ENCODE assay signal across 17 cellular contexts in genomic region chr18:37346048-37346447, GRCh38.
"Had no signal": no experiment of that assay in that cellular context is flagged by ENCODE, and none has a peak within 500 bp of the region (broad histone marks: within the 10 kb centered on the region; RNA-seq: fewer than 3 reads in every experiment).

No MANE protein-coding gene starts in this region.

- H3K36me3 ChIP-seq: esophagus squamous epithelium, lower lobe of right lung, sigmoid colon, spleen, upper lobe of left lung had no signal

- H3K4me3 ChIP-seq: esophagus squamous epithelium, lower lobe of right lung, sigmoid colon, spleen, testis, upper lobe of left lung had no signal

- H3K27me3 ChIP-seq: testis, upper lobe of left lung had no signal

- H3K9me3 ChIP-seq: esophagus squamous epithelium, lower lobe of right lung, sigmoid colon, spleen, testis, upper lobe of left lung had no signal

- H3K4me1 ChIP-seq: lower lobe of right lung, sigmoid colon, spleen, testis, upper lobe of left lung had no signal

- H3K27ac ChIP-seq: esophagus squamous epithelium, lower lobe of right lung, sigmoid colon, spleen, testis, upper lobe of left lung had no signal

- DNase-seq: activated CD4-positive, alpha-beta memory T cell treated with anti-CD3 and anti-CD28 coated beads, Interleukin-2, amount 10 ng/mL, durations not matched to agents 7 days and 5 days; activated CD4-positive, alpha-beta T cell treated with anti-CD3 and anti-CD28 coated beads for 48 hours; activated CD4-positive, CD25-positive, alpha-beta regulatory T cell; activated CD8-positive, alpha-beta memory T cell treated with anti-CD3 and anti-CD28 coated beads, Interleukin-2, amount 10 ng/mL, durations not matched to agents 7 days and 5 days; activated naive CD8-positive, alpha-beta T cell treated with anti-CD3 and anti-CD28 coated beads for 36 hours; amniotic stem cell; dermis blood vessel endothelial cell; effector memory CD4-positive, alpha-beta T cell; esophagus squamous epithelium; left colon; lower lobe of right lung; posterior cingulate gyrus; sigmoid colon; spleen; stimulated activated CD4-positive, alpha-beta T cell treated with anti-CD3 and anti-CD28 coated beads, Interleukin-4, amount 100 ng/mL, for 4 hours; testis; upper lobe of left lung had no signal
